In genomic region chr1:212635141-212635601, GRCh38 we compare ENCODE assay signal across 9 cellular contexts. TPM values are rescaled to one million over a fixed set of nuclear protein-coding genes. Genes with fewer than 3 reads are reported as not detected.
DNase-seq lines count a peak whose midpoint lies in the region; ATAC-seq and TF ChIP-seq lines count a peak whose summit lies in the region.
"Had no signal": no experiment of that assay in that cellular context is flagged by ENCODE, and none has a peak within 500 bp of the region (broad histone marks: within the 10 kb centered on the region; RNA-seq: fewer than 3 reads in every experiment).

No MANE protein-coding gene starts in this region.

- no peak overlapping the region for H3K4me3 ChIP-seq in CD4-positive, alpha-beta memory T cell (ENCODE audit: low read length in 2 of 2)
- H3K4me3 ChIP-seq in mucosa of descending colon = no peak overlapping the region

- POLR2A ChIA-PET in CD4-positive, alpha-beta memory T cell (lab: Charles Lee; ENCODE audit: partially characterized antibody) = no interaction called here

- intact Hi-C loops in CD4-positive, alpha-beta memory T cell (cut with micrococcal nuclease) = no loop called here
- intact Hi-C loops in mucosa of descending colon (cut with DNase I, micrococcal nuclease) (no loop called here), posterior cingulate gyrus (cut with DNase I) (no loop called here)

- no peaks in the 10 kb centered on the region for H3K27me3 ChIP-seq in CD4-positive, alpha-beta memory T cell (ENCODE audit: insufficient read depth, low read length)

- H3K27ac Mint-ChIP-seq in CD4-positive, alpha-beta memory T cell = peak overlapping the region in 4 of 7 donors; percentile 35 to 68 (median 48)
- peak overlapping the region; percentile 30 for H3K27ac Mint-ChIP-seq in activated naive CD8-positive, alpha-beta T cell treated with anti-CD3 and anti-CD28 coated beads for 36 hours

- H3K27ac ChIP-seq in CD4-positive, alpha-beta memory T cell (ENCODE audit: low read depth, low read length) = no peak overlapping the region

- peaks cover 0 to 4% (median 2%) of the 10 kb centered on the region in 8 donors for H3K9me3 Mint-ChIP-seq in CD4-positive, alpha-beta memory T cell
- peaks cover 9% of the 10 kb centered on the region for H3K9me3 Mint-ChIP-seq in activated naive CD8-positive, alpha-beta T cell treated with anti-CD3 and anti-CD28 coated beads for 36 hours

- no peak for TF ChIP-seq CTCF in mucosa of descending colon (IDR thresholded peaks at IDR 0.05)

- CTCF ChIA-PET in CD4-positive, alpha-beta memory T cell (lab: Charles Lee; ENCODE audit: partially characterized antibody) = interaction anchor here (1.0 kb wide), 1 partner anchor 158 kb away, joined by 5 read pairs; no protein-coding TSS in a partner anchor

- peaks cover 0 to 3% of the 10 kb centered on the region in 2 donors for H3K36me3 Mint-ChIP-seq in CD4-positive, alpha-beta memory T cell
- H3K36me3 Mint-ChIP-seq in activated naive CD8-positive, alpha-beta T cell treated with anti-CD3 and anti-CD28 coated beads for 36 hours = peaks cover 7% of the 10 kb centered on the region

- no peaks in the 10 kb centered on the region for H3K36me3 ChIP-seq in CD4-positive, alpha-beta memory T cell (ENCODE audit: insufficient read depth, low read length)
- H3K36me3 ChIP-seq in mucosa of descending colon (ENCODE audit: low read depth) = no peaks in the 10 kb centered on the region

- peak; percentile 43 for ATAC-seq in HG02759 (IDR thresholded peaks at IDR 0.05; ENCODE audit: unreplicated experiment)
- ATAC-seq in mucosa of descending colon = peak; percentile 19

- peaks cover 14 to 37% (median 26%) of the 10 kb centered on the region in 4 donors for H3K4me1 Mint-ChIP-seq in CD4-positive, alpha-beta memory T cell
- H3K4me1 Mint-ChIP-seq in activated naive CD8-positive, alpha-beta T cell treated with anti-CD3 and anti-CD28 coated beads for 36 hours = peaks cover 25% of the 10 kb centered on the region

- no peaks in the 10 kb centered on the region for H3K9me3 ChIP-seq in CD4-positive, alpha-beta memory T cell (ENCODE audit: control insufficient read depth in 1 of 2, low read length in 2 of 2)
- no peaks in the 10 kb centered on the region for H3K9me3 ChIP-seq in mucosa of descending colon

- H3K27me3 Mint-ChIP-seq in CD4-positive, alpha-beta memory T cell = peaks cover 2 to 14% of the 10 kb centered on the region in 2 donors
- no peaks in the 10 kb centered on the region for H3K27me3 Mint-ChIP-seq in activated naive CD8-positive, alpha-beta T cell treated with anti-CD3 and anti-CD28 coated beads for 36 hours

- DNase-seq in CD4-positive, alpha-beta memory T cell = no peak
- DNase-seq in activated naive CD8-positive, alpha-beta T cell treated with anti-CD3 and anti-CD28 coated beads for 36 hours = no peak
- no peak for DNase-seq in mucosa of descending colon
- no peak for DNase-seq in posterior cingulate gyrus
- no peak for DNase-seq in epidermal melanocyte (ENCODE audit: insufficient read length, low spot score)
- no peak for DNase-seq in NK-92 (lab: John Stamatoyannopoulos, UW; ENCODE audit: unreplicated experiment)
- no peak for DNase-seq in NK-92 treated with Interleukin-12 subunit alpha and Interleukin-12 subunit beta, amount 100 ng/mL, for 24 hours (lab: John Stamatoyannopoulos, UW)
- DNase-seq: activated CD4-positive, alpha-beta T cell treated with anti-CD3 and anti-CD28 coated beads for 48 hours had no signal

- H3K4me3 Mint-ChIP-seq in CD4-positive, alpha-beta memory T cell = no peak overlapping the region
- H3K4me3 Mint-ChIP-seq in activated naive CD8-positive, alpha-beta T cell treated with anti-CD3 and anti-CD28 coated beads for 36 hours = no peak overlapping the region

- H3K4me1 ChIP-seq in CD4-positive, alpha-beta memory T cell (ENCODE audit: insufficient read depth, low read length) = peaks cover 26% of the 10 kb centered on the region
- peaks cover 9% of the 10 kb centered on the region for H3K4me1 ChIP-seq in mucosa of descending colon (ENCODE audit: low read depth)

RNA-seq across cellular contexts. Expression of gene ATF3, which starts 26.6 kb away (rescaled TPM):
- 1 to 10 TPM; 2.7 to 3.1 TPM for total RNA-seq in CD4-positive, alpha-beta memory T cell
- under 1 TPM in 1 of 2 donors, not detected in 1; 0.09 TPM for polyA plus RNA-seq in CD4-positive, alpha-beta memory T cell
- 10 to 100 TPM; 42.4 to 44.9 TPM for total RNA-seq in activated naive CD8-positive, alpha-beta T cell treated with anti-CD3 and anti-CD28 coated beads for 36 hours
- 100 to 1,000 TPM in 1 of 3 donors, 10 to 100 TPM in 2; 20.2 to 121 (median 42.0) TPM for total RNA-seq in mucosa of descending colon

Comparison
In these comparisons a context has a peak if more than half of its experiments do, and no peak if none do; other contexts are left out.
1. RNA of gene ATF3, which starts 26.6 kb away (total RNA-seq): 42.4 to 44.9 TPM in activated naive CD8-positive, alpha-beta T cell treated with anti-CD3 and anti-CD28 coated beads for 36 hours and 20.2 to 121 TPM in mucosa of descending colon; 2.7 to 3.1 TPM in CD4-positive, alpha-beta memory T cell; every median in the first group is over 4 times any median in the second.